8 cellular contexts compared by ENCODE assay signal in the genomic region with DNA sequence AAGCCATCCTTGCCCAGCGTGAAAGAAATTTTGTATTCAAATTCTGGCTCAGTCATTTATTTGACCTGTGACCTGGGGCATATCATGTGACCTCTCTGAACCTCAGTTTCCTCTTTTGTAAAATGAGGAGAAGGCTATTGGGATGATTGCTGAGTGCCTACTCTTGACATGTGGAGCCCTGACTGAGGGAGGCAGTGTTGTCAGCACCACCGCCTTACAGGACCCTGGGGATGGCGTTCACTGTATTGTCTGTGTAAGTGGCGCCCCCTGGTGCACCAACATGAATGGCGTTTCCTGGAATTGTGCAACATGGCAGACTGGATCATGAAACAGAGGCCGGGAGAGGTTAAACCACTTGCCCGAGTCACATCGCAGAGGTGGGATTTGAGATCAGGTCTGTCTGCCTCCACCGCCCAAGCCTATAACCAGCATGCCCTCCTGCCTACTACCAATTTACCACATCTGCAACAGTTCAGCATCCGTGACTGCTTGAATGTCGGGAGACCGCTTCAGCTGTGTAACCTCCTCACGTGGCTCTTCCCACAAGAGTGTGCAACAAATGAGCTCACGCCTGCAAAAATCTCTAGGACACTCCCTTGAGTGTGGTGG. TPM values are rescaled to one million over a fixed set of nuclear protein-coding genes. Genes with fewer than 3 reads are reported as not detected.
DNase-seq lines count a peak whose midpoint lies in the region; ATAC-seq and TF ChIP-seq lines count a peak whose summit lies in the region.

No MANE protein-coding gene starts in this region.

- DNase-seq in GM06990 (ENCODE audit: extremely low read depth, insufficient read length) (peak; percentile 48), NCI-H446 (lab: John Stamatoyannopoulos, UW) (peak; percentile 71 to 89), cerebellar cortex (ENCODE audit: low spot score) (peak; percentile 79), left lobe of liver (ENCODE audit: low spot score) (peak; percentile 83), mesenteric fat pad (ENCODE audit: low spot score) (no peak)
- peak; percentile 88 for DNase-seq in stimulated activated CD4-positive, alpha-beta T cell treated with anti-CD3 and anti-CD28 coated beads, Interleukin-4, amount 100 ng/mL, for 1 hour

- TF ChIP-seq CTCF in GM06990 (IDR thresholded peaks at IDR 0.05; ENCODE audit: insufficient read depth, low read length, poor library complexity, severe bottlenecking), result peak; percentile 89

- no peaks in the 10 kb centered on the region for H3K27me3 ChIP-seq in GM06990 (replicated peaks; ENCODE audit: control insufficient read depth, insufficient read depth, low read length)

- no peaks in the 10 kb centered on the region for H3K36me3 ChIP-seq in GM06990 (ENCODE audit: control insufficient read depth, insufficient read depth, low read length)

- H3K4me3 ChIP-seq in GM06990 (replicated peaks; ENCODE audit: low read depth, low read length), result peak overlapping the region; percentile 52

- ATAC-seq in HG03097 (IDR thresholded peaks at IDR 0.05; ENCODE audit: low FRiP score, unreplicated experiment), result peak; percentile 91
- peak; percentile 82 to 95 for ATAC-seq in activated CD4-positive, CD25-positive, alpha-beta regulatory T cell treated with anti-CD3 and anti-CD28 coated beads, Interleukin-2, amount 50 U/mL, for 24 hours
- ATAC-seq in left lobe of liver, result peak; percentile 99

RNA-seq across cellular contexts. Expression of a gene that starts 20.1 kb away (rescaled TPM):
- total RNA-seq in left lobe of liver (not detected), mesenteric fat pad (not detected)
